In genomic region chr6:32577493-32577892, GRCh38 we compare ENCODE assay signal across 11 cellular contexts. TPM values are rescaled to one million over a fixed set of nuclear protein-coding genes. Genes with fewer than 3 reads are reported as not detected.
A peak's percentile ranks its signal among the peaks of the same experiment; 100 is the strongest.
DNase-seq lines count a peak whose midpoint lies in the region; ATAC-seq, FAIRE-seq and TF ChIP-seq lines count a peak whose summit lies in the region.
"Not testable (repeated sequence)": the region's sequence is repeated elsewhere in the genome, so short reads cannot be mapped to it uniquely, and the experiment has no call there.
"Had no signal": no experiment of that assay in that cellular context is flagged by ENCODE, and none has a peak within 500 bp of the region (broad histone marks: within the 10 kb centered on the region; RNA-seq: fewer than 3 reads in every experiment).

No MANE protein-coding gene starts in this region.

- not testable (repeated sequence) for H3K4me3 ChIP-seq in GM12878

- H3K4me1 ChIP-seq in GM12878 (ENCODE audit: control insufficient read depth, insufficient read depth, low read length), result not testable (repeated sequence)

- BruUV-seq in GM12878 (replicated peaks; lab: Mats Ljungman, UMichigan), result not testable (repeated sequence)

- H4K20me1 ChIP-seq in GM12878 (ENCODE audit: control insufficient read depth, insufficient read depth), result not testable (repeated sequence)

- H3K4me1 Mint-ChIP-seq in CD14-positive monocyte, result not testable (repeated sequence)
- H3K4me1 Mint-ChIP-seq in IgD-negative memory B cell (peaks cover 16 to 39% (median 31%) of the 10 kb centered on the region in 3 donors), naive B cell (peaks cover 34 to 61% (median 35%) of the 10 kb centered on the region in 3 donors)
- peaks cover 42% of the 10 kb centered on the region for H3K4me1 Mint-ChIP-seq in dendritic cell treated with granulocyte-macrophage colony-stimulating factor and Interleukin-4, amounts not matched to agents 40 ng/mL and 50 ng/mL, for 4 days (ENCODE audit: low read depth)

- WGBS in GM12878 (ENCODE audit: insufficient coverage, insufficient replicate concordance, low lambda C conversion rate, missing lambda C conversion rate), result 27% methylated on average over 5 of the region's 5 CpGs

- H3K4me2 ChIP-seq in GM12878 (ENCODE audit: control insufficient read depth, insufficient read depth), result not testable (repeated sequence)

- H3K27ac ChIP-seq in GM12878 (ENCODE audit: control insufficient read depth, insufficient read depth), result not testable (repeated sequence)

- peak; percentile 53 for FAIRE-seq in GM12892 (lab: Jason Lieb, UNC)
- not testable (repeated sequence) for FAIRE-seq in GM12878 (lab: Jason Lieb, UNC)

- peak; percentile 43 for ATAC-seq in GM12878
- not testable (repeated sequence) for ATAC-seq in naive B cell (ENCODE audit: low read depth in 2 of 2)

- TF ChIP-seq EP300 in GM12878 (IDR thresholded peaks at IDR 0.05; ENCODE audit: borderline replicate concordance in 1 of 2, control insufficient read depth in 1 of 2, low read depth in 2 of 2, low read length in 2 of 2), result not testable (repeated sequence)

- not testable (repeated sequence) for H3K9me3 Mint-ChIP-seq in CD14-positive monocyte; IgD-negative memory B cell; dendritic cell treated with granulocyte-macrophage colony-stimulating factor and Interleukin-4, amounts not matched to agents 40 ng/mL and 50 ng/mL, for 4 days; naive B cell

- POLR2A ChIA-PET in GM12878 (lab: Charles Lee), result interaction anchor here (0.9 kb wide), 1 partner anchor 137 kb away, joined by 5 read pairs; the partner anchor contains the start of gene HLA-DRA

- H3K27me3 ChIP-seq in GM12878 (replicated peaks in 1 of 2; ENCODE audit: control insufficient read depth in 2 of 2, insufficient read depth in 2 of 2, low read length in 1 of 2), result not testable (repeated sequence)

- intact Hi-C loops in CD14-positive monocyte (cut with micrococcal nuclease), result loop anchor here in 1 of 2 donors (10.0 kb wide), 1 partner anchor 93 kb away; no protein-coding TSS in a partner anchor
- intact Hi-C loops in GM12878 (cut with micrococcal nuclease; ENCODE audit: unreplicated experiment), result not testable (repeated sequence)
- intact Hi-C loops in dendritic cell treated with granulocyte-macrophage colony-stimulating factor and Interleukin-4, amounts not matched to agents 40 ng/mL and 50 ng/mL, for 4 days (cut with micrococcal nuclease), result loop anchor here (10.0 kb wide), 1 partner anchor 93 kb away; no protein-coding TSS in a partner anchor

- H3K4me3 Mint-ChIP-seq in CD14-positive monocyte; dendritic cell treated with granulocyte-macrophage colony-stimulating factor and Interleukin-4, amounts not matched to agents 40 ng/mL and 50 ng/mL, for 4 days: not testable (repeated sequence)
- H3K4me3 Mint-ChIP-seq in IgD-negative memory B cell (peak overlapping the region in 2 of 4 donors; percentile 23 to 42), naive B cell (peak overlapping the region in 3 of 8 donors; percentile 6 to 69 (median 7))

- RAD21 ChIA-PET in GM12878 (lab: Charles Lee; ENCODE audit: unreplicated experiment), result interaction anchor here (0.7 to 1.6 kb wide), 2 partner anchors 50 to 117 kb away, joined by 3 to 4 read pairs; no protein-coding TSS in a partner anchor

- not testable (repeated sequence) for TF ChIP-seq RAD21 in GM12878 (IDR thresholded peaks at IDR 0.05; ENCODE audit: insufficient read depth, low read depth, low read length)

- H3K36me3 Mint-ChIP-seq in CD14-positive monocyte (peaks cover 38 to 61% of the 10 kb centered on the region in 2 donors), IgD-negative memory B cell (peaks cover 13% of the 10 kb centered on the region), naive B cell (peaks cover 23 to 53% of the 10 kb centered on the region in 2 donors)
- H3K36me3 Mint-ChIP-seq in dendritic cell treated with granulocyte-macrophage colony-stimulating factor and Interleukin-4, amounts not matched to agents 40 ng/mL and 50 ng/mL, for 4 days (ENCODE audit: low read depth), result peaks cover 56% of the 10 kb centered on the region

- not testable (repeated sequence) for H3K79me2 ChIP-seq in GM12878 (ENCODE audit: control insufficient read depth, insufficient read depth, low read length)

- CTCF ChIA-PET in GM12878 (lab: Yijun Ruan, JAX), result interaction anchor here (1.4 kb wide), 1 partner anchor 114 kb away, joined by 6 read pairs; no protein-coding TSS in a partner anchor

- SMC1A ChIA-PET in GM12878 (lab: Charles Lee; ENCODE audit: uncharacterized antibody, unreplicated experiment), result interaction anchor here (0.6 to 2.1 kb wide), 5 partner anchors 9 to 117 kb away, joined by 3 to 8 read pairs (median 3); no protein-coding TSS in a partner anchor

- not testable (repeated sequence) for H3K9ac ChIP-seq in GM12878 (ENCODE audit: control insufficient read depth, insufficient read depth, low read length)

- not testable (repeated sequence) for DNase-seq in CD14-positive monocyte (ENCODE audit: low spot score); GM12892 (ENCODE audit: insufficient read length); GM12878 (ENCODE audit: low read depth, low spot score); naive B cell

- H3K27ac Mint-ChIP-seq in CD14-positive monocyte, result peak overlapping the region in 5 of 7 donors; percentile 3 to 68 (median 30)
- peak overlapping the region; percentile 3 to 65 (median 61) for H3K27ac Mint-ChIP-seq in IgD-negative memory B cell
- peak overlapping the region; percentile 58 for H3K27ac Mint-ChIP-seq in dendritic cell treated with granulocyte-macrophage colony-stimulating factor and Interleukin-4, amounts not matched to agents 40 ng/mL and 50 ng/mL, for 4 days
- H3K27ac Mint-ChIP-seq in naive B cell, result peak overlapping the region; percentile 25 to 100 (median 74)

- peak; percentile 79 for TF ChIP-seq POLR2A in GM12892 (IDR thresholded peaks at IDR 0.05; ENCODE audit: low read depth, low read length)
- TF ChIP-seq POLR2A in GM12878 (IDR thresholded peaks at IDR 0.05; ENCODE audit: low read depth, low read length), result peak; percentile 53

- in situ Hi-C loops in GM12878 (cut with MboI), result not testable (repeated sequence)

- H3K9me3 ChIP-seq in GM12878 (replicated peaks; ENCODE audit: control insufficient read depth, insufficient read depth, low read length), result not testable (repeated sequence)

- TF ChIP-seq CTCF in CD14-positive monocyte (IDR thresholded peaks at IDR 0.05); GM12878 (IDR thresholded peaks at IDR 0.05 in 2 of 3, conservative IDR thresholded peaks at IDR 0.05 in 1 of 3; ENCODE audit: control insufficient read depth in 2 of 3, extremely low read depth in 1 of 3, insufficient read depth in 1 of 3, low read depth in 3 of 3, low read length in 3 of 3): not testable (repeated sequence)

- not testable (repeated sequence) for H3K27me3 Mint-ChIP-seq in CD14-positive monocyte (ENCODE audit: low read depth in 3 of 3); IgD-negative memory B cell; dendritic cell treated with granulocyte-macrophage colony-stimulating factor and Interleukin-4, amounts not matched to agents 40 ng/mL and 50 ng/mL, for 4 days; naive B cell

- H2AFZ ChIP-seq in GM12878 (ENCODE audit: control insufficient read depth, low read depth, low read length), result not testable (repeated sequence)

- H3K36me3 ChIP-seq in GM12878 (ENCODE audit: control insufficient read depth in 2 of 2, insufficient read depth in 2 of 2, low read length in 1 of 2), result peaks cover 13 to 14% of the 10 kb centered on the region in 2 experiments; a peak in 3 of 4 replicates

RNA-seq across cellular contexts. Expression of gene HLA-DRB1, which starts 12.2 kb away (rescaled TPM):
- polyA plus RNA-seq in CD14-positive monocyte (1,000 to 10,000 TPM; 2,645 to 2,792 TPM), IgD-negative memory B cell (1,928 TPM), GM12878 (2011; rRNA removed) (684 and 1,082 TPM in 2 replicates), GM12878 (2014; fragmentation: Illumina TruSeq; extraction: Trizol) (462 and 549 TPM in 2 replicates), GM12878 (2014; fragmentation: Nextera tagmentation; extraction: Ambion mirVana) (100 to 1,000 TPM; 312 to 364 TPM), GM12878 (2014; rRNA removed) (623 and 640 TPM in 2 replicates), GM12878 (2016; fragmentation: Nextera tagmentation; extraction: Ambion mirVana) (100 to 1,000 TPM; 839 to 871 TPM), naive B cell (ENCODE audit: low read depth in 6 of 6) (1,000 to 10,000 TPM; 2,451 to 5,170 (median 4,939) TPM)
- 896 TPM for polyA plus RNA-seq in GM12892 (2012; ENCODE audit: missing spikeins)
- 285 and 299 TPM in 2 replicates for total RNA-seq in GM12878 (2013; cell fraction: nucleolus; rRNA removed)
- total RNA-seq in GM12878 (2014; rRNA removed) (585 and 596 TPM in 2 replicates), GM12878 (2014; rRNA removed; fragmentation: Illumina TruSeq; extraction: Trizol) (543 and 546 TPM in 2 replicates), GM12878 (2021) (718 and 768 TPM in 2 replicates)
- polyA plus RNA-seq in GM12878 (2011; ENCODE audit: low read depth), result 440 TPM
- polyA plus RNA-seq in GM12878 (2011; cell fraction: cytosol; rRNA removed), result 1,851 and 2,227 TPM in 2 replicates
- 730 and 992 TPM in 2 replicates for polyA plus RNA-seq in GM12878 (2011; cell fraction: nucleus; rRNA removed)
- 697 and 802 TPM in 2 replicates for polyA plus RNA-seq in GM12878 (2012)
- polyA minus RNA-seq in GM12878 (2011; rRNA and poly(A)+ RNA removed), result 527 and 1,029 TPM in 2 replicates
- polyA minus RNA-seq in GM12878 (2011; cell fraction: cytosol; rRNA and poly(A)+ RNA removed), result 229 and 257 TPM in 2 replicates
- polyA minus RNA-seq in GM12878 (2011; cell fraction: nucleus; rRNA and poly(A)+ RNA removed), result 78.9 and 81.7 TPM in 2 replicates
- total RNA-seq: A673, G401 had no signal
- polyA plus RNA-seq: AG04450, BJ had no signal

RNA-seq across cellular contexts. Expression of gene HLA-DRB5, which starts 47.4 kb away (rescaled TPM):
- polyA plus RNA-seq in CD14-positive monocyte, result 1,000 to 10,000 TPM in 1 of 2 donors, 100 to 1,000 TPM in 1; 394 to 1,407 TPM
- 116 TPM for polyA plus RNA-seq in GM12892 (2012; ENCODE audit: missing spikeins)
- 92.6 TPM for polyA plus RNA-seq in IgD-negative memory B cell
- 18.5 and 25.2 TPM in 2 replicates for total RNA-seq in GM12878 (2013; cell fraction: nucleolus; rRNA removed)
- total RNA-seq in GM12878 (2014; rRNA removed), result 59.4 and 60.7 TPM in 2 replicates
- 52.2 and 57.1 TPM in 2 replicates for total RNA-seq in GM12878 (2014; rRNA removed; fragmentation: Illumina TruSeq; extraction: Trizol)
- total RNA-seq in GM12878 (2021), result 84.0 and 88.3 TPM in 2 replicates
- 20.6 TPM for polyA plus RNA-seq in GM12878 (2011; ENCODE audit: low read depth)
- 69.3 and 108 TPM in 2 replicates for polyA plus RNA-seq in GM12878 (2011; rRNA removed)
- 136 and 171 TPM in 2 replicates for polyA plus RNA-seq in GM12878 (2011; cell fraction: cytosol; rRNA removed)
- 59.7 and 86.8 TPM in 2 replicates for polyA plus RNA-seq in GM12878 (2011; cell fraction: nucleus; rRNA removed)
- 63.7 and 78.6 TPM in 2 replicates for polyA plus RNA-seq in GM12878 (2012)
- polyA plus RNA-seq in GM12878 (2014; fragmentation: Illumina TruSeq; extraction: Trizol), result 38.0 and 39.2 TPM in 2 replicates
- 10 to 100 TPM; 38.5 to 40.6 TPM for polyA plus RNA-seq in GM12878 (2014; fragmentation: Nextera tagmentation; extraction: Ambion mirVana)
- 66.3 and 81.7 TPM in 2 replicates for polyA plus RNA-seq in GM12878 (2014; rRNA removed)
- 10 to 100 TPM; 84.0 to 91.8 TPM for polyA plus RNA-seq in GM12878 (2016; fragmentation: Nextera tagmentation; extraction: Ambion mirVana)
- 48.9 and 79.2 TPM in 2 replicates for polyA minus RNA-seq in GM12878 (2011; rRNA and poly(A)+ RNA removed)
- 27.8 and 29.1 TPM in 2 replicates for polyA minus RNA-seq in GM12878 (2011; cell fraction: cytosol; rRNA and poly(A)+ RNA removed)
- 9.3 and 10.3 TPM in 2 replicates for polyA minus RNA-seq in GM12878 (2011; cell fraction: nucleus; rRNA and poly(A)+ RNA removed)
- polyA plus RNA-seq in naive B cell (ENCODE audit: low read depth in 6 of 6), result 1,000 to 10,000 TPM in 1 of 6 donors, 100 to 1,000 TPM in 2, 10 to 100 TPM in 3; 55.2 to 2,377 (median 210) TPM
- total RNA-seq: A673, Daoy, G401 had no signal
- polyA plus RNA-seq: AG04450, BJ had no signal

RNA-seq across cellular contexts. Expression of gene HLA-DQA1, which starts 59.7 kb away (rescaled TPM):
- 100 to 1,000 TPM in 1 of 2 donors, 10 to 100 TPM in 1; 98.1 to 191 TPM for polyA plus RNA-seq in CD14-positive monocyte
- 1,511 TPM for polyA plus RNA-seq in GM12892 (2012; ENCODE audit: missing spikeins)
- 377 TPM for polyA plus RNA-seq in IgD-negative memory B cell
- total RNA-seq in GM12878 (2013; cell fraction: nucleolus; rRNA removed), result 554 and 568 TPM in 2 replicates
- total RNA-seq in GM12878 (2014; rRNA removed), result 395 and 433 TPM in 2 replicates
- total RNA-seq in GM12878 (2014; rRNA removed; fragmentation: Illumina TruSeq; extraction: Trizol), result 498 and 529 TPM in 2 replicates
- 664 and 712 TPM in 2 replicates for total RNA-seq in GM12878 (2021)
- 695 TPM for polyA plus RNA-seq in GM12878 (2011; ENCODE audit: low read depth)
- 1,353 and 1,769 TPM in 2 replicates for polyA plus RNA-seq in GM12878 (2011; rRNA removed)
- polyA plus RNA-seq in GM12878 (2011; cell fraction: cytosol; rRNA removed), result 1,120 and 1,165 TPM in 2 replicates
- 377 and 747 TPM in 2 replicates for polyA plus RNA-seq in GM12878 (2011; cell fraction: nucleus; rRNA removed)
- polyA plus RNA-seq in GM12878 (2012), result 836 and 943 TPM in 2 replicates
- polyA plus RNA-seq in GM12878 (2014; fragmentation: Illumina TruSeq; extraction: Trizol), result 792 and 799 TPM in 2 replicates
- polyA plus RNA-seq in GM12878 (2014; fragmentation: Nextera tagmentation; extraction: Ambion mirVana), result 100 to 1,000 TPM; 327 to 423 TPM
- polyA plus RNA-seq in GM12878 (2014; rRNA removed), result 515 and 552 TPM in 2 replicates
- polyA plus RNA-seq in GM12878 (2016; fragmentation: Nextera tagmentation; extraction: Ambion mirVana), result 100 to 1,000 TPM; 289 to 291 TPM
- 1,376 and 1,606 TPM in 2 replicates for polyA minus RNA-seq in GM12878 (2011; rRNA and poly(A)+ RNA removed)
- 271 and 297 TPM in 2 replicates for polyA minus RNA-seq in GM12878 (2011; cell fraction: cytosol; rRNA and poly(A)+ RNA removed)
- polyA minus RNA-seq in GM12878 (2011; cell fraction: nucleus; rRNA and poly(A)+ RNA removed), result 136 and 138 TPM in 2 replicates
- polyA plus RNA-seq in naive B cell (ENCODE audit: low read depth in 6 of 6), result 1,000 to 10,000 TPM in 2 of 6 donors, 100 to 1,000 TPM in 4; 309 to 1,253 (median 783) TPM
- total RNA-seq: A673, G401 had no signal
- polyA plus RNA-seq: AG04450, BJ had no signal
